1 cellular context compared by ENCODE assay signal in genomic region chr12:132263451-132264065, GRCh38.
TF ChIP-seq lines count a peak whose summit lies in the region.

No MANE protein-coding gene starts in this region.

TF ChIP-seq in K562, 482 proteins besides CTCF, POLR2A, EP300 and RAD21 (continued from another document):
- TF ChIP-seq ZBTB40 (IDR thresholded peaks at IDR 0.05) (no peak), ZBTB40 (CRISPR knock-in tag; IDR thresholded peaks at IDR 0.05) (no peak), CREBBP (IDR thresholded peaks at IDR 0.05; ENCODE audit: low read depth, low read length) (no peak), SMAD1 (IDR thresholded peaks at IDR 0.05; ENCODE audit: low read depth, low read length, partially characterized antibody) (no peak)
